In genomic region chr19:43250296-43250695, GRCh38 we compare ENCODE assay signal across 14 cellular contexts. TPM values are rescaled to one million over a fixed set of nuclear protein-coding genes. Genes with fewer than 3 reads are reported as not detected.
"Had no signal": no experiment of that assay in that cellular context is flagged by ENCODE, and none has a peak within 500 bp of the region (broad histone marks: within the 10 kb centered on the region; RNA-seq: fewer than 3 reads in every experiment).

No MANE protein-coding gene starts in this region.

RNA-seq across cellular contexts. Expression of gene PSG9, which starts 19.0 kb away (rescaled TPM):
- total RNA-seq: stomach, subcutaneous adipose tissue, suprapubic skin, temporal lobe, thoracic aorta, thyroid gland, tibial nerve, transverse colon, upper lobe of left lung, upper lobe of right lung, ureter, urinary bladder, uterus, vagina had no signal
- polyA plus RNA-seq: stomach, urinary bladder had no signal

RNA-seq across cellular contexts. Expression of gene PSG4, which starts 44.9 kb away (rescaled TPM):
- total RNA-seq: stomach, subcutaneous adipose tissue, temporal lobe, thoracic aorta, thyroid gland, tibial nerve, transverse colon, upper lobe of left lung, upper lobe of right lung, uterus had no signal
- polyA plus RNA-seq: urinary bladder had no signal
